Comparison of ENCODE assay signal across 23 cellular contexts in the genomic region with DNA sequence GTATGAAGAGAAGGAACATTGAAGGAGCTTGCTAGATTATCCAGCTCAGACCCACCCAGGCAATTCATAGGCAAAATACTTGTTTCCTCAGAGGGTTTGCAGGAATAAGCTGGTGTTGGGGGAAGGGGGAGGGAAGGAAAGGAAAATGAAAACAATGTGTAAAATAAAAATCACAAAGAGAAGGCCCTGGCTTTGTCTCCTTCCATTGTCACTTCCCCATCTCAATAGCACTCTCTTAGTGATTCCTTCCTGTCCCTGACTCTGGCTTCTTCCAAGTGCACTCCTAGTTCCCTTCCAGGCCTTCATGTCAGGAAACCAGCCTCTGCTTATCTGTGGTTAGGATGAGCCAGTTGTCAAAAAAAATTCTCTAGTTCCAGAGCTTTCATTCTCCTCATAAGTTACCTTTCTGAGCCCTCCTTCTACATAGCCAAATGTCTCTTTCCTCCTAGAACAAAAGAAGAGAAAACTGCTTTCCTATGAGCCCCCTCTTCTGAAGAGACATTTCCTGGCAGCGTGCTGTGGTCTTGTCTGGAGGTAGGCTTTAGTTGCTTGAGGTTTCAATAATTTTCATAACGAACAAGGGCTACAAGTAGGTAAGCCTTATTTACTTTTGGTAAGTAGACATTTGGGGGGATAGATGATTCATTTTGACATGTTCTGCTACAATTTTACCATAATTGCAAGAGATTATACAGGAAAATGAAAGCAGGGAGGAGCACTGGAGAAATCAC. TPM values are rescaled to one million over a fixed set of nuclear protein-coding genes. Genes with fewer than 3 reads are reported as not detected.
DNase-seq lines count a peak whose midpoint lies in the region; ATAC-seq lines count a peak whose summit lies in the region.
"Had no signal": no experiment of that assay in that cellular context is flagged by ENCODE, and none has a peak within 500 bp of the region (broad histone marks: within the 10 kb centered on the region; RNA-seq: fewer than 3 reads in every experiment).

No MANE protein-coding gene starts in this region.

- intact Hi-C loops in activated CD4-positive, alpha-beta T cell treated with anti-CD3 and anti-CD28 coated beads, Interleukin-2, amount 10 ng/mL, durations not matched to agents 24 days and 14 days (cut with micrococcal nuclease) = loop anchor here (10.0 kb wide), 2 partner anchors 430 to 550 kb away; no protein-coding TSS in a partner anchor

- no peak overlapping the region for H3K23ac ChIP-seq in mesenchymal stem cell (ENCODE audit: low read length in 2 of 2)

- peak overlapping the region; percentile 47 for H3K27ac Mint-ChIP-seq in activated CD4-positive, alpha-beta T cell treated with anti-CD3 and anti-CD28 coated beads, Interleukin-2, amount 10 ng/mL, durations not matched to agents 24 days and 14 days
- H3K27ac Mint-ChIP-seq in activated T-helper 17 cell treated with anti-CD3 and anti-CD28 coated beads, Interleukin-2, amount 50 U/mL, for 72 hours = peak overlapping the region; percentile 0
- no peak overlapping the region for H3K27ac Mint-ChIP-seq in natural killer cell treated with Interleukin-12 subunit alpha and Interleukin-12 subunit beta and Interleukin-15 and Interleukin-18, amount 100 ng/mL, for 72 hours

- peak overlapping the region; percentile 6 for H3K4me3 Mint-ChIP-seq in activated CD4-positive, alpha-beta T cell treated with anti-CD3 and anti-CD28 coated beads, Interleukin-2, amount 10 ng/mL, durations not matched to agents 24 days and 14 days
- H3K4me3 Mint-ChIP-seq in activated T-helper 17 cell treated with anti-CD3 and anti-CD28 coated beads, Interleukin-2, amount 50 U/mL, for 72 hours = no peak overlapping the region
- H3K4me3 Mint-ChIP-seq in natural killer cell treated with Interleukin-12 subunit alpha and Interleukin-12 subunit beta and Interleukin-15 and Interleukin-18, amount 100 ng/mL, for 72 hours = no peak overlapping the region
- H3K4me3 Mint-ChIP-seq: neural crest cell had no signal

- H3K4me2 ChIP-seq in mesenchymal stem cell (ENCODE audit: low read length, poor library complexity, severe bottlenecking) = no peak overlapping the region
- H3K4me2 ChIP-seq: hepatocyte, smooth muscle cell had no signal

- peaks cover 4% of the 10 kb centered on the region for H3K9me3 Mint-ChIP-seq in activated CD4-positive, alpha-beta T cell treated with anti-CD3 and anti-CD28 coated beads, Interleukin-2, amount 10 ng/mL, durations not matched to agents 24 days and 14 days
- no peaks in the 10 kb centered on the region for H3K9me3 Mint-ChIP-seq in activated T-helper 17 cell treated with anti-CD3 and anti-CD28 coated beads, Interleukin-2, amount 50 U/mL, for 72 hours
- H3K9me3 Mint-ChIP-seq in natural killer cell treated with Interleukin-12 subunit alpha and Interleukin-12 subunit beta and Interleukin-15 and Interleukin-18, amount 100 ng/mL, for 72 hours = peaks cover 3% of the 10 kb centered on the region

- ATAC-seq in activated T-helper 17 cell treated with anti-CD3 and anti-CD28 coated beads, Interleukin-2, amount 50 U/mL, for 72 hours (replicated peaks) = no peak
- peak; percentile 66 to 68 for ATAC-seq in natural killer cell treated with Interleukin-12 subunit alpha and Interleukin-12 subunit beta and Interleukin-15 and Interleukin-18, amount 100 ng/mL, for 72 hours
- no peak for ATAC-seq in GM21423 (IDR thresholded peaks at IDR 0.05; ENCODE audit: unreplicated experiment)
- ATAC-seq: psoas muscle had no signal

- H3K18ac ChIP-seq in mesenchymal stem cell (ENCODE audit: low read depth in 1 of 2, low read length in 2 of 2) = no peak overlapping the region

- H2AFZ ChIP-seq in mesenchymal stem cell (ENCODE audit: low read depth, low read length) = no peak overlapping the region
- H2AFZ ChIP-seq: hepatocyte had no signal

- no peak overlapping the region for H3K14ac ChIP-seq in mesenchymal stem cell (ENCODE audit: low read length in 2 of 2)

- H3K79me1 ChIP-seq in mesenchymal stem cell (replicated peaks; ENCODE audit: low read length, poor library complexity, severe bottlenecking) = no peaks in the 10 kb centered on the region

- H3K9ac ChIP-seq in mesenchymal stem cell (ENCODE audit: low read length) = no peak overlapping the region

- H3K9me3 ChIP-seq in KOPT-K1 (ENCODE audit: insufficient read depth, low read length, poor library complexity, severe bottlenecking) (no peaks in the 10 kb centered on the region), mesenchymal stem cell (ENCODE audit: control insufficient read depth, low read length) (no peaks in the 10 kb centered on the region)
- H3K9me3 ChIP-seq: breast epithelium, psoas muscle, thoracic aorta had no signal

- H3K4ac ChIP-seq in mesenchymal stem cell (ENCODE audit: low read depth in 1 of 2, low read length in 2 of 2) = no peak overlapping the region

- no peak overlapping the region for H4K8ac ChIP-seq in mesenchymal stem cell (ENCODE audit: low read length)

- H4K91ac ChIP-seq in mesenchymal stem cell (ENCODE audit: low read length) = no peak overlapping the region

- H3K27ac ChIP-seq in KOPT-K1 (ENCODE audit: low read depth, low read length, poor library complexity, severe bottlenecking) (peak overlapping the region; percentile 63), mesenchymal stem cell (ENCODE audit: low read length, poor library complexity, severe bottlenecking) (no peak overlapping the region)
- H3K27ac ChIP-seq: breast epithelium, hepatocyte, psoas muscle, thoracic aorta had no signal

- no peak overlapping the region for H2BK120ac ChIP-seq in mesenchymal stem cell (ENCODE audit: low read depth, low read length)

- no peak overlapping the region for H3K4me3 ChIP-seq in mesenchymal stem cell (ENCODE audit: insufficient read depth in 1 of 2, low read depth in 1 of 2, low read length in 2 of 2)
- H3K4me3 ChIP-seq: breast epithelium, hepatocyte, psoas muscle, smooth muscle cell, thoracic aorta had no signal

- 84% methylated on average over 2 of the region's 2 CpGs for WGBS in mesenchymal stem cell

- H2BK12ac ChIP-seq in mesenchymal stem cell (ENCODE audit: low read length in 2 of 2) = no peak overlapping the region

- H3K27me3 ChIP-seq in mesenchymal stem cell (ENCODE audit: control insufficient read depth in 1 of 2, insufficient read depth in 1 of 2, low read length in 2 of 2) = no peaks in the 10 kb centered on the region
- H3K27me3 ChIP-seq: breast epithelium, hepatocyte had no signal

- no peaks in the 10 kb centered on the region for H3K36me3 Mint-ChIP-seq in activated CD4-positive, alpha-beta T cell treated with anti-CD3 and anti-CD28 coated beads, Interleukin-2, amount 10 ng/mL, durations not matched to agents 24 days and 14 days (ENCODE audit: low read depth)
- no peaks in the 10 kb centered on the region for H3K36me3 Mint-ChIP-seq in activated T-helper 17 cell treated with anti-CD3 and anti-CD28 coated beads, Interleukin-2, amount 50 U/mL, for 72 hours (ENCODE audit: low read depth)
- peaks cover 12% of the 10 kb centered on the region for H3K36me3 Mint-ChIP-seq in natural killer cell treated with Interleukin-12 subunit alpha and Interleukin-12 subunit beta and Interleukin-15 and Interleukin-18, amount 100 ng/mL, for 72 hours

- H3K4me1 ChIP-seq in mesenchymal stem cell (ENCODE audit: control insufficient read depth, insufficient read depth, low read depth, low read length) = no peaks in the 10 kb centered on the region
- H3K4me1 ChIP-seq: breast epithelium had no signal

- peaks cover 46% of the 10 kb centered on the region for H3K4me1 Mint-ChIP-seq in activated CD4-positive, alpha-beta T cell treated with anti-CD3 and anti-CD28 coated beads, Interleukin-2, amount 10 ng/mL, durations not matched to agents 24 days and 14 days
- H3K4me1 Mint-ChIP-seq in activated T-helper 17 cell treated with anti-CD3 and anti-CD28 coated beads, Interleukin-2, amount 50 U/mL, for 72 hours = peaks cover 29% of the 10 kb centered on the region
- peaks cover 28 to 45% of the 10 kb centered on the region in 2 donors for H3K4me1 Mint-ChIP-seq in natural killer cell treated with Interleukin-12 subunit alpha and Interleukin-12 subunit beta and Interleukin-15 and Interleukin-18, amount 100 ng/mL, for 72 hours (ENCODE audit: low read depth in 2 of 2)

- no peaks in the 10 kb centered on the region for H3K27me3 Mint-ChIP-seq in activated CD4-positive, alpha-beta T cell treated with anti-CD3 and anti-CD28 coated beads, Interleukin-2, amount 10 ng/mL, durations not matched to agents 24 days and 14 days
- no peaks in the 10 kb centered on the region for H3K27me3 Mint-ChIP-seq in activated T-helper 17 cell treated with anti-CD3 and anti-CD28 coated beads, Interleukin-2, amount 50 U/mL, for 72 hours
- H3K27me3 Mint-ChIP-seq in natural killer cell treated with Interleukin-12 subunit alpha and Interleukin-12 subunit beta and Interleukin-15 and Interleukin-18, amount 100 ng/mL, for 72 hours = no peaks in the 10 kb centered on the region

- no peak for DNase-seq in activated CD4-positive, alpha-beta T cell treated with anti-CD3 and anti-CD28 coated beads, Interleukin-2, amount 10 ng/mL, durations not matched to agents 24 days and 14 days
- DNase-seq in activated CD4-positive, alpha-beta T cell treated with anti-CD3 and anti-CD28 coated beads, Interleukin-2, amount 50 U/mL, for 1 hour = no peak
- DNase-seq in natural killer cell treated with Interleukin-12 subunit alpha and Interleukin-12 subunit beta and Interleukin-15 and Interleukin-18, amount 100 ng/mL, for 72 hours (ENCODE audit: low spot score) = peak; percentile 67
- DNase-seq in mesenchymal stem cell (no peak), NCI-H1092 treated with DMSO at 0.1 percent for 48 hours (lab: John Stamatoyannopoulos, UW) (no peak)
- DNase-seq: C1 segment of cervical spinal cord; DMS79 treated with DMSO at 0.1 percent for 48 hours; kidney glomerular epithelial cell; mesendoderm; NCI-H1930; NCI-H510A treated with DMSO at 0.1 percent for 48 hours; psoas muscle; SHP77 treated with DMSO at 0.1 percent for 48 hours; stimulated activated CD8-positive, alpha-beta memory T cell treated with anti-CD3 and anti-CD28 coated beads, Interleukin-4, amount 100 ng/mL, for 48 hours had no signal

- no peak overlapping the region for H2AK5ac ChIP-seq in mesenchymal stem cell (ENCODE audit: low read length, severe bottlenecking)

- H2BK15ac ChIP-seq in mesenchymal stem cell (ENCODE audit: low read depth, poor library complexity, severe bottlenecking) = no peak overlapping the region

- H3K36me3 ChIP-seq in KOPT-K1 (ENCODE audit: insufficient read depth, low read length) = no peaks in the 10 kb centered on the region
- H3K36me3 ChIP-seq in mesenchymal stem cell (ENCODE audit: control insufficient read depth in 1 of 2, insufficient read depth in 2 of 2, low read depth in 1 of 2, low read length in 2 of 2) = no peaks in the 10 kb centered on the region
- H3K36me3 ChIP-seq: breast epithelium, thoracic aorta had no signal

- H2BK5ac ChIP-seq in mesenchymal stem cell (ENCODE audit: low read depth, low read length, poor library complexity, severe bottlenecking) = no peak overlapping the region

RNA-seq across cellular contexts. Expression of a gene that starts 45.7 kb away (rescaled TPM):
- total RNA-seq in activated CD4-positive, alpha-beta T cell treated with anti-CD3 and anti-CD28 coated beads, Interleukin-2, amount 10 ng/mL, durations not matched to agents 24 days and 14 days = 54.4 and 55.9 TPM in 2 replicates
- 10 to 100 TPM in 1 of 2 donors, 1 to 10 TPM in 1; 2.7 to 11.3 TPM for total RNA-seq in activated T-helper 17 cell treated with anti-CD3 and anti-CD28 coated beads, Interleukin-2, amount 50 U/mL, for 72 hours
- total RNA-seq in natural killer cell treated with Interleukin-12 subunit alpha and Interleukin-12 subunit beta and Interleukin-15 and Interleukin-18, amount 100 ng/mL, for 72 hours = 100 to 1,000 TPM in 1 of 2 donors, 10 to 100 TPM in 1; 80.6 to 195 TPM
- not detected for polyA plus RNA-seq in mesenchymal stem cell (2013, experiment 1 of 2)
- not detected for polyA plus RNA-seq in mesenchymal stem cell (2013, experiment 2 of 2)
- total RNA-seq: fibroblast of villous mesenchyme, hepatocyte, neural crest cell, smooth muscle cell, thoracic aorta had no signal
- polyA plus RNA-seq: hepatocyte, psoas muscle, smooth muscle cell had no signal

Comparison
In these comparisons a context has a peak if more than half of its experiments do, and no peak if none do; other contexts are left out.
1. H3K27ac Mint-ChIP-seq: peak in activated CD4-positive, alpha-beta T cell treated with anti-CD3 and anti-CD28 coated beads, Interleukin-2, amount 10 ng/mL, durations not matched to agents 24 days and 14 days (single experiment) and activated T-helper 17 cell treated with anti-CD3 and anti-CD28 coated beads, Interleukin-2, amount 50 U/mL, for 72 hours (single experiment); none in natural killer cell treated with Interleukin-12 subunit alpha and Interleukin-12 subunit beta and Interleukin-15 and Interleukin-18, amount 100 ng/mL, for 72 hours (0 of 2).
2. ATAC-seq: peak in natural killer cell treated with Interleukin-12 subunit alpha and Interleukin-12 subunit beta and Interleukin-15 and Interleukin-18, amount 100 ng/mL, for 72 hours (2 of 2); none in activated T-helper 17 cell treated with anti-CD3 and anti-CD28 coated beads, Interleukin-2, amount 50 U/mL, for 72 hours (single experiment) and GM21423 (single experiment).